Comparison of ENCODE assay signal across 22 cellular contexts in the genomic region with DNA sequence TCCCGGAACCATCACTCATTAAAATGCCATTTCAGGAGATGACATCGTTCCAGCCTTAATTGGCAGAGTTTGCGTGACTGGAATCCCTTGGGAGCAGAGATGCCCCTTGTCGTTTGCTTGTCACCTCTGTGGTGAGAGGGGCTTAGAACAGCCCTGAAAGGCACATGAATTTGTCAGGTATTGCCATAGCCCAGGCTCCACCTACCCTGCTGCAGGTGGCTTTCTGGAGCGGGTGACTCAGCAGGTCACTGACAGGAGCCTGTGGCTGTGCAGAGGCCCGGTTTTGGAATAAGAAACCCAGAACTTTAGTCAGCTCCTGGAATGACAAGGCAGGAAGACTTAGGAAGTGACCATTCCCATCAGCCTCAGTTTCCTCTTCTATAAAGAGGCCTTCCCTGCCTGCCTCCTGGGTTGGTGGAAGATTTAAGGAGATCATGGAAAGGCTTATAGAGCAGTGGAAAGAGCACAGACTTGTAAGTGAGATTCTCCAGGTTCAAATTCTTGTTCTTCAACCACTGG.
DNase-seq lines count a peak whose midpoint lies in the region; ATAC-seq, FAIRE-seq and TF ChIP-seq lines count a peak whose summit lies in the region.
"Had no signal": no experiment of that assay in that cellular context is flagged by ENCODE, and none has a peak within 500 bp of the region (broad histone marks: within the 10 kb centered on the region; RNA-seq: fewer than 3 reads in every experiment).

No MANE protein-coding gene starts in this region.

- no peak for TF ChIP-seq RAD21 in K562 (CRISPR knock-in tag; conservative IDR thresholded peaks at IDR 0.05 in 1 of 2, IDR thresholded peaks at IDR 0.05 in 1 of 2)

- CTCF ChIA-PET in K562 (lab: Yijun Ruan, JAX; ENCODE audit: low intra/inter-chr PET ratio): no interaction called here

- H3K4me2 ChIP-seq in K562 (ENCODE audit: insufficient read depth, low read length): no peak overlapping the region
- H3K4me2 ChIP-seq in mesenchymal stem cell (ENCODE audit: low read length, poor library complexity, severe bottlenecking): no peak overlapping the region

- in situ Hi-C loops in K562 (cut with MboI): no loop called here

- no peaks in the 10 kb centered on the region for H3K79me2 ChIP-seq in K562 (ENCODE audit: control insufficient read depth, insufficient read depth, low read length)

- TF ChIP-seq EP300 in K562 (IDR thresholded peaks at IDR 0.05; ENCODE audit: low read length): no peak

- H3K27me3 ChIP-seq in K562 (ENCODE audit: control insufficient read depth in 2 of 2, insufficient read depth in 2 of 2, low read length in 2 of 2) (no peaks in the 10 kb centered on the region; a peak in 2 of 5 replicates), mesenchymal stem cell (ENCODE audit: control insufficient read depth in 1 of 2, insufficient read depth in 1 of 2, low read length in 2 of 2) (peaks cover 31 to 53% of the 10 kb centered on the region in 2 experiments)
- H3K27me3 ChIP-seq: SJSA1 had no signal

- H3K4me3 Mint-ChIP-seq in T-helper 2 cell treated with Interferon-gamma antibody and Interleukin-4, amounts not matched to agents 5 μg/mL and 100 μg/mL, for 36 hours: no peak overlapping the region
- H3K4me3 Mint-ChIP-seq: CD4-positive, CD25-positive, alpha-beta regulatory T cell had no signal

- FAIRE-seq in K562 (lab: Jason Lieb, UNC): no peak
- FAIRE-seq: GM18507, H1 had no signal

- H3K4me1 ChIP-seq in K562 (replicated peaks in 1 of 2; ENCODE audit: control insufficient read depth in 2 of 2, insufficient read depth in 2 of 2, low read length in 2 of 2) (peaks cover 18 to 19% of the 10 kb centered on the region in 2 experiments; a peak in 4 of 5 replicates), mesenchymal stem cell (ENCODE audit: control insufficient read depth, insufficient read depth, low read depth, low read length) (peaks cover 7% of the 10 kb centered on the region)

- WGBS in K562 (ENCODE audit: insufficient coverage, low coverage, missing lambda C conversion rate): 45% methylated on average over 6 of the region's 6 CpGs
- WGBS in mesenchymal stem cell: 83% methylated on average over 6 of the region's 6 CpGs

- no peak for TF ChIP-seq POLR2A in K562 (conservative IDR thresholded peaks at IDR 0.05)

- no peaks in the 10 kb centered on the region for H3K36me3 Mint-ChIP-seq in T-helper 2 cell treated with Interferon-gamma antibody and Interleukin-4, amounts not matched to agents 5 μg/mL and 100 μg/mL, for 36 hours (ENCODE audit: low read depth)
- H3K36me3 Mint-ChIP-seq: CD4-positive, CD25-positive, alpha-beta regulatory T cell had no signal

- no peak overlapping the region for H3K27ac Mint-ChIP-seq in T-helper 2 cell treated with Interferon-gamma antibody and Interleukin-4, amounts not matched to agents 5 μg/mL and 100 μg/mL, for 36 hours
- H3K27ac Mint-ChIP-seq: CD4-positive, CD25-positive, alpha-beta regulatory T cell had no signal

- H3K9me1 ChIP-seq in K562 (ENCODE audit: control insufficient read depth, insufficient read depth, low read length): no peaks in the 10 kb centered on the region

- intact Hi-C loops in K562 (cut with micrococcal nuclease): loop anchor here (5.0 to 10.0 kb wide), 3 partner anchors 160 to 330 kb away; no protein-coding TSS in a partner anchor

- 0 out of 2 replicates have a peak overlapping the region, but pooled peaks have one; percentile 35 for H2AFZ ChIP-seq in K562 (ENCODE audit: low read depth, low read length)
- H2AFZ ChIP-seq in mesenchymal stem cell (ENCODE audit: low read depth, low read length): no peak overlapping the region

- no peak overlapping the region for H3K18ac ChIP-seq in mesenchymal stem cell (ENCODE audit: low read depth in 1 of 2, low read length in 2 of 2)

- no peak overlapping the region for H3K4me3 ChIP-seq in K562
- no peak overlapping the region for H3K4me3 ChIP-seq in mesenchymal stem cell (ENCODE audit: insufficient read depth in 1 of 2, low read depth in 1 of 2, low read length in 2 of 2)
- H3K4me3 ChIP-seq: SJSA1 had no signal

- no peak overlapping the region for H3K14ac ChIP-seq in mesenchymal stem cell (ENCODE audit: low read length in 2 of 2)

- H3K79me1 ChIP-seq in mesenchymal stem cell (replicated peaks; ENCODE audit: low read length, poor library complexity, severe bottlenecking): no peaks in the 10 kb centered on the region

- ATAC-seq in K562 (no peak), HG02623 (IDR thresholded peaks at IDR 0.05; ENCODE audit: unreplicated experiment) (no peak)
- ATAC-seq: Right ventricle myocardium inferior had no signal

- no peaks in the 10 kb centered on the region for H3K36me3 ChIP-seq in K562 (ENCODE audit: control insufficient read depth, insufficient read depth, low read length)
- H3K36me3 ChIP-seq in mesenchymal stem cell (ENCODE audit: control insufficient read depth in 1 of 2, insufficient read depth in 2 of 2, low read depth in 1 of 2, low read length in 2 of 2): no peaks in the 10 kb centered on the region
- H3K36me3 ChIP-seq: SJSA1 had no signal

- H2BK5ac ChIP-seq in mesenchymal stem cell (ENCODE audit: low read depth, low read length, poor library complexity, severe bottlenecking): no peak overlapping the region

- H3K4ac ChIP-seq in mesenchymal stem cell (ENCODE audit: low read depth in 1 of 2, low read length in 2 of 2): no peak overlapping the region

- H3K27me3 Mint-ChIP-seq in T-helper 2 cell treated with Interferon-gamma antibody and Interleukin-4, amounts not matched to agents 5 μg/mL and 100 μg/mL, for 36 hours (ENCODE audit: low read depth): peaks cover 22% of the 10 kb centered on the region

- H4K8ac ChIP-seq in mesenchymal stem cell (ENCODE audit: low read length): no peak overlapping the region

- H3K9ac ChIP-seq in K562 (ENCODE audit: insufficient read depth in 1 of 2, low read depth in 2 of 2, low read length in 2 of 2) (no peak overlapping the region), mesenchymal stem cell (ENCODE audit: low read length) (no peak overlapping the region)

- POLR2A ChIA-PET in K562 (lab: Yijun Ruan, JAX): no interaction called here

- peak overlapping the region in 1 of 2 experiments; percentile 73 for H2BK12ac ChIP-seq in mesenchymal stem cell (ENCODE audit: low read length in 2 of 2)

- no peaks in the 10 kb centered on the region for H3K9me3 ChIP-seq in K562 (replicated peaks; ENCODE audit: control insufficient read depth, insufficient read depth, low read depth, low read length)
- H3K9me3 ChIP-seq in mesenchymal stem cell (ENCODE audit: control insufficient read depth, low read length): no peaks in the 10 kb centered on the region
- H3K9me3 ChIP-seq: SJSA1 had no signal

- H2BK15ac ChIP-seq in mesenchymal stem cell (ENCODE audit: low read depth, poor library complexity, severe bottlenecking): no peak overlapping the region

- no peaks in the 10 kb centered on the region for H3K4me1 Mint-ChIP-seq in T-helper 2 cell treated with Interferon-gamma antibody and Interleukin-4, amounts not matched to agents 5 μg/mL and 100 μg/mL, for 36 hours (ENCODE audit: low read depth)

- BruUV-seq in K562 (replicated peaks; lab: Mats Ljungman, UMichigan): no TSS peak

- H4K91ac ChIP-seq in mesenchymal stem cell (ENCODE audit: low read length): peak overlapping the region; percentile 55

- H2AK5ac ChIP-seq in mesenchymal stem cell (ENCODE audit: low read length, severe bottlenecking): no peak overlapping the region

- no peak overlapping the region for H2BK120ac ChIP-seq in mesenchymal stem cell (ENCODE audit: low read depth, low read length)

- no peaks in the 10 kb centered on the region for H4K20me1 ChIP-seq in K562 (replicated peaks; ENCODE audit: control insufficient read depth, insufficient read depth, low read length)

- H3K23ac ChIP-seq in mesenchymal stem cell (ENCODE audit: low read length in 2 of 2): no peak overlapping the region

- no peak overlapping the region for H3K27ac ChIP-seq in K562 (ENCODE audit: extremely low read depth, low read depth, low read length)
- H3K27ac ChIP-seq in mesenchymal stem cell (ENCODE audit: low read length, poor library complexity, severe bottlenecking): no peak overlapping the region
- H3K27ac ChIP-seq: SJSA1 had no signal

- DNase-seq in DMS53 (lab: John Stamatoyannopoulos, UW) (peak; percentile 85), HT-29 (ENCODE audit: low spot score) (peak; percentile 71), K562 (ENCODE audit: extremely low read depth in 1 of 4, low spot score in 3 of 4) (peak in 1 of 4 experiments; percentile 9), mesenchymal stem cell (no peak), KG1 (lab: John Stamatoyannopoulos, UW) (no peak), NCI-H82 (lab: John Stamatoyannopoulos, UW) (no peak)
- no peak for DNase-seq in T-helper 2 cell treated with Interferon-gamma antibody and Interleukin-4, amounts not matched to agents 5 μg/mL and 100 μg/mL, for 36 hours (ENCODE audit: low spot score)
- DNase-seq: CD4-positive, CD25-positive, alpha-beta regulatory T cell; COR-L47; DMS 273 treated with DMSO at 0.1 percent for 48 hours; GDM1; KBM-7; NCI-H1092; NCI-H1436; NCI-H187 treated with DMSO at 0.1 percent for 48 hours; NCI-H2171; NCI-H524 treated with DMSO at 0.1 percent for 48 hours had no signal

- no peak for TF ChIP-seq CTCF in K562 (IDR thresholded peaks at IDR 0.05 in 2 of 3, conservative IDR thresholded peaks at IDR 0.05 in 1 of 3; ENCODE audit: insufficient read depth in 2 of 3, low read depth in 1 of 3, low read length in 3 of 3)

- no peaks in the 10 kb centered on the region for H3K9me3 Mint-ChIP-seq in T-helper 2 cell treated with Interferon-gamma antibody and Interleukin-4, amounts not matched to agents 5 μg/mL and 100 μg/mL, for 36 hours

TF ChIP-seq in K562, 482 proteins besides CTCF, POLR2A, EP300 and RAD21:
- TF ChIP-seq ZNF316 (IDR thresholded peaks at IDR 0.05) (peak; percentile 28; the same call in 1 of the 2 replicates), NFE2 (IDR thresholded peaks at IDR 0.05; ENCODE audit: low read depth) (peak; percentile 54), TEAD1 (CRISPR knock-in tag; IDR thresholded peaks at IDR 0.05) (no peak), C11orf30 (IDR thresholded peaks at IDR 0.05; ENCODE audit: low read depth) (0 out of 2 replicates have a peak, but pooled peaks have one; percentile 10)
TF ChIP-seq in K562: peak in this region for 3.

Comparison
In these comparisons a context has a peak if more than half of its experiments do, and no peak if none do; other contexts are left out.
1. DNase-seq: peak in DMS53 (single experiment) and HT-29 (single experiment); none in mesenchymal stem cell (single experiment), KG1 (single experiment), T-helper 2 cell treated with Interferon-gamma antibody and Interleukin-4, amounts not matched to agents 5 μg/mL and 100 μg/mL, for 36 hours (single experiment) and NCI-H82 (single experiment).